Comparison of ENCODE assay signal across 8 cellular contexts in genomic region chr11:77820565-77821348, GRCh38. TPM values are rescaled to one million over a fixed set of nuclear protein-coding genes. Genes with fewer than 3 reads are reported as not detected.
DNase-seq lines count a peak whose midpoint lies in the region; ATAC-seq and TF ChIP-seq lines count a peak whose summit lies in the region.

TSS of gene AAMDC (plus strand) at chr11:77821144. CDS start at chr11:77842497, 21,353 bp downstream.
TSS of gene RSF1 (minus strand) at chr11:77820722. CDS start at chr11:77820714, 8 bp downstream.

- peak; percentile 80 for ATAC-seq in HG02571 (IDR thresholded peaks at IDR 0.05; ENCODE audit: unreplicated experiment)
- peak; percentile 82 to 93 for ATAC-seq in activated naive CD4-positive, alpha-beta T cell treated with anti-CD3 and anti-CD28 coated beads, Interleukin-2, amount 50 U/mL, for 72 hours

- peaks cover 10% of the 10 kb centered on the region for H3K4me1 ChIP-seq in thymus (ENCODE audit: control insufficient read depth, insufficient read depth, low read length)

- H3K27ac ChIP-seq in SK-N-MC (peak within 1 kb of the TSS; percentile 82), thymus (ENCODE audit: low read depth) (peak within 1 kb of the TSS; percentile 97)

- TF ChIP-seq CTCF in GM10248 (IDR thresholded peaks at IDR 0.05; ENCODE audit: control extremely low read depth, extremely low read depth, low read depth, missing control alignments), result peak; percentile 68
- TF ChIP-seq CTCF in NB4 (IDR thresholded peaks at IDR 0.05; ENCODE audit: low read depth, low read length), result peak; percentile 51
- TF ChIP-seq CTCF in glutamatergic neuron (IDR thresholded peaks at IDR 0.05; ENCODE audit: partially characterized antibody, unreplicated experiment), result peak; percentile 57
- TF ChIP-seq CTCF in osteocyte (IDR thresholded peaks at IDR 0.05), result peak; percentile 91

- no peaks in the 10 kb centered on the region for H3K27me3 ChIP-seq in thymus (ENCODE audit: control insufficient read depth, insufficient read depth)

- H3K27me3 Mint-ChIP-seq in glutamatergic neuron (ENCODE audit: unreplicated experiment) (peaks cover 9% of the 10 kb centered on the region), osteocyte (ENCODE audit: unreplicated experiment) (no peaks in the 10 kb centered on the region)

- under 1% methylated on average over 64 of the region's 64 CpGs for WGBS in thymus

- TF ChIP-seq POLR2A in NB4 (IDR thresholded peaks at IDR 0.05; ENCODE audit: extremely low read depth, insufficient read length), result peak; percentile 52

- peak; percentile 96 for DNase-seq in GM10248 (ENCODE audit: extremely low spot score)
- peak; percentile 99 for DNase-seq in NB4 (ENCODE audit: low read depth)
- peak; percentile 90 for DNase-seq in SK-N-MC (ENCODE audit: low read depth, low spot score)
- DNase-seq in activated naive CD4-positive, alpha-beta T cell treated with anti-CD3 and anti-CD28 coated beads, Interleukin-2, amount 50 U/mL, for 72 hours (ENCODE audit: low spot score in 2 of 2), result peak; percentile 92 to 93
- DNase-seq in glutamatergic neuron, result peak; percentile 100
- DNase-seq in osteocyte (ENCODE audit: extremely low spot score, unreplicated experiment), result peak; percentile 99

- H3K4me1 Mint-ChIP-seq in glutamatergic neuron (ENCODE audit: low read depth, unreplicated experiment), result peaks cover 9% of the 10 kb centered on the region
- H3K4me1 Mint-ChIP-seq in osteocyte (ENCODE audit: unreplicated experiment), result peaks cover 38% of the 10 kb centered on the region

- H3K4me3 ChIP-seq in NB4 (ENCODE audit: low read depth, low read length) (peak within 1 kb of the TSS; percentile 90), SK-N-MC (peak within 1 kb of the TSS; percentile 93), thymus (ENCODE audit: low read length) (peak within 1 kb of the TSS; percentile 80)

- H3K27ac Mint-ChIP-seq in activated naive CD4-positive, alpha-beta T cell treated with anti-CD3 and anti-CD28 coated beads, Interleukin-2, amount 50 U/mL, for 72 hours, result peak within 1 kb of the TSS; percentile 75 to 97
- H3K27ac Mint-ChIP-seq in glutamatergic neuron (ENCODE audit: unreplicated experiment), result peak within 1 kb of the TSS; percentile 92
- H3K27ac Mint-ChIP-seq in osteocyte (ENCODE audit: unreplicated experiment), result peak within 1 kb of the TSS; percentile 98

- H3K9me3 ChIP-seq in SK-N-MC (ENCODE audit: low read depth, low read length) (no peaks in the 10 kb centered on the region; the same call in 1 of the 2 replicates), thymus (ENCODE audit: control insufficient read depth) (no peaks in the 10 kb centered on the region)

- H3K9me3 Mint-ChIP-seq in activated naive CD4-positive, alpha-beta T cell treated with anti-CD3 and anti-CD28 coated beads, Interleukin-2, amount 50 U/mL, for 72 hours, result no peaks in the 10 kb centered on the region
- peaks cover 11% of the 10 kb centered on the region for H3K9me3 Mint-ChIP-seq in glutamatergic neuron (ENCODE audit: unreplicated experiment)
- no peaks in the 10 kb centered on the region for H3K9me3 Mint-ChIP-seq in osteocyte (ENCODE audit: unreplicated experiment)

- H3K9ac ChIP-seq in SK-N-MC (ENCODE audit: insufficient read length), result peak within 1 kb of the TSS; percentile 85

- CTCF ChIA-PET in GM10248 (lab: Yijun Ruan, JAX), result interaction anchor here (2.3 kb wide), 1 partner anchor 20 kb away, joined by 7 read pairs; no protein-coding TSS in a partner anchor

- peaks cover 12% of the 10 kb centered on the region for H3K36me3 ChIP-seq in SK-N-MC (ENCODE audit: insufficient read depth, low read length)
- no peaks in the 10 kb centered on the region for H3K36me3 ChIP-seq in thymus (ENCODE audit: control insufficient read depth, insufficient read depth)

- POLR2A ChIA-PET in GM10248 (lab: Yijun Ruan, JAX), result no interaction called here

- H3K4me3 Mint-ChIP-seq in glutamatergic neuron (ENCODE audit: unreplicated experiment), result peak within 1 kb of the TSS; percentile 98
- H3K4me3 Mint-ChIP-seq in osteocyte (ENCODE audit: unreplicated experiment), result peak within 1 kb of the TSS; percentile 99

- H3K36me3 Mint-ChIP-seq in activated naive CD4-positive, alpha-beta T cell treated with anti-CD3 and anti-CD28 coated beads, Interleukin-2, amount 50 U/mL, for 72 hours, result peaks cover 13 to 23% of the 10 kb centered on the region in 2 donors
- H3K36me3 Mint-ChIP-seq in glutamatergic neuron (ENCODE audit: unreplicated experiment) (no peaks in the 10 kb centered on the region), osteocyte (ENCODE audit: unreplicated experiment) (no peaks in the 10 kb centered on the region)

RNA-seq across cellular contexts. Expression of gene AAMDC, which starts in this region (rescaled TPM):
- total RNA-seq in activated naive CD4-positive, alpha-beta T cell treated with anti-CD3 and anti-CD28 coated beads, Interleukin-2, amount 50 U/mL, for 72 hours, result 1 to 10 TPM; 6.4 to 7.8 TPM
- total RNA-seq in glutamatergic neuron (ENCODE audit: unreplicated experiment) (11.4 TPM), osteocyte (38.0 and 43.8 TPM in 2 replicates)
- 38.1 TPM for polyA plus RNA-seq in thymus

RNA-seq across cellular contexts. Expression of gene RSF1, which starts in this region (rescaled TPM):
- total RNA-seq in activated naive CD4-positive, alpha-beta T cell treated with anti-CD3 and anti-CD28 coated beads, Interleukin-2, amount 50 U/mL, for 72 hours, result 10 to 100 TPM; 51.2 to 65.3 TPM
- total RNA-seq in glutamatergic neuron (ENCODE audit: unreplicated experiment) (97.6 TPM), osteocyte (74.2 and 85.6 TPM in 2 replicates)
- 12.2 TPM for polyA plus RNA-seq in thymus

Comparison
In these comparisons a context has a peak if more than half of its experiments do, and no peak if none do; other contexts are left out.
1. Peak in every context shown above with its lines: DNase-seq, ATAC-seq, H3K4me3 ChIP-seq and H3K27ac ChIP-seq.